In the genomic region with DNA sequence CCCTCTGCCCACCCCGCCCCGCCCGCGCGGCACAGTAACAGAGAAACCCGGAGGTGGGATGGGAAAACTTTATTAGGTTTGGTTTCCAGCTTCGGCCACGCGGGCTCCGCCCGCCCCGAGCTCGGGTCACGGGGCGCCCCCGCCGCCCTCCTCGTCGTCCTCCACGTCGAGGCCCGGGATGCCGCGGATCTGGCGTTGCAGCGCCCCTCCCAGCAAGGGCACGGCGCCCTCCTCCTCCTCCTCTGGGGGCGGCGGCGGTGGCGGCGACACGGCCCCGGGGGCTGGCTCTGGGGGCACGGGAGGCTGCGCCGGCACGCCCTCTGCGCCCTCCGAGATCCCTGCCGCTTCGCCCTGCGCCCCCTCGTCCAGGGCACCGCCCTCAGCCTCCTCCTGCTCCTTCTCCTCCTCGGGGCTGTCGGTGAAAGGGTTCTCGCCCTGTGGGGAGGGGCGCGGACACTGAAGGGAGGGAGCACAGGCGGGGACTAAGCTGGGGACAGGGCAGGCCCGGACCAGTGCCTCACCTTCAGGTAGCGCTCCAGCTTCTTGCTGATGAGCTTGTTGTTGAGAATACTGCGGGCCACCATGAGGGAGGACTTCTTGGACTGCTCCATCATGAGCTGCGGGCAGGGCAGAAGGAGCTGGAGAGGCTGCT, we compare ENCODE assay signal across 1 cellular context.
TF ChIP-seq lines count a peak whose summit lies in the region.

No MANE protein-coding gene starts in this region.

TF ChIP-seq in HepG2, 621 proteins besides CTCF, POLR2A, EP300 and RAD21 (continues in another document):
- TF ChIP-seq SRSF1 (optimal IDR thresholded peaks at IDR 0.05; ENCODE audit: low read depth, low read length) (no peak), MED8 (CRISPR knock-in tag; IDR thresholded peaks at IDR 0.05; ENCODE audit: insufficient replicate concordance) (no peak), MED1 (CRISPR knock-in tag; IDR thresholded peaks at IDR 0.05) (peak; percentile 10; the same call in 1 of the 2 replicates), ZNF546 (CRISPR knock-in tag; conservative IDR thresholded peaks at IDR 0.05) (0 out of 2 replicates have a peak, but pooled peaks have one; percentile 21), SALL1 (CRISPR knock-in tag; IDR thresholded peaks at IDR 0.05) (no peak), BRCA1 (CRISPR knock-in tag; IDR thresholded peaks at IDR 0.05) (0 out of 2 replicates have a peak, but pooled peaks have one; percentile 6), RCOR2 (CRISPR knock-in tag; IDR thresholded peaks at IDR 0.05) (no peak), ZNF280B (CRISPR knock-in tag; IDR thresholded peaks at IDR 0.05; ENCODE audit: borderline replicate concordance) (peak; percentile 14; the same call in 1 of the 2 replicates), NFIC (IDR thresholded peaks at IDR 0.05; ENCODE audit: low read length) (no peak), ZNF772 (CRISPR knock-in tag; IDR thresholded peaks at IDR 0.05) (no peak), TAF1 (CRISPR knock-in tag; IDR thresholded peaks at IDR 0.05) (peak; percentile 30; the same call in 1 of the 2 replicates), ASH2L (IDR thresholded peaks at IDR 0.05; ENCODE audit: insufficient read length, low read depth, low read length) (peak; percentile 53), ZNF589 (CRISPR knock-in tag; conservative IDR thresholded peaks at IDR 0.05) (peak; percentile 50; the same call in 1 of the 2 replicates), ARNT2 (CRISPR knock-in tag; IDR thresholded peaks at IDR 0.05; ENCODE audit: low read depth) (peak; percentile 5; the same call in 1 of the 2 replicates), MAZ (IDR thresholded peaks at IDR 0.05; ENCODE audit: borderline replicate concordance, low read depth, low read length) (peak; percentile 77), MAZ (CRISPR knock-in tag; IDR thresholded peaks at IDR 0.05; ENCODE audit: low read depth) (no peak; the same call in none of the 2 replicates), RXRA (CRISPR knock-in tag; IDR thresholded peaks at IDR 0.05) (0 out of 2 replicates have a peak, but pooled peaks have one; percentile 21), ZEB1 (IDR thresholded peaks at IDR 0.05; ENCODE audit: insufficient replicate concordance, low read depth) (no peak), ZNF773 (CRISPR knock-in tag; IDR thresholded peaks at IDR 0.05; ENCODE audit: borderline replicate concordance) (no peak), THYN1 (CRISPR knock-in tag; IDR thresholded peaks at IDR 0.05; ENCODE audit: borderline replicate concordance, low read depth) (no peak), ZNF207 (IDR thresholded peaks at IDR 0.05; ENCODE audit: borderline replicate concordance) (no peak), SIN3A (IDR thresholded peaks at IDR 0.05; ENCODE audit: borderline replicate concordance, low read depth, low read length) (peak; percentile 56; the same call in 1 of the 2 replicates), KDM5A (IDR thresholded peaks at IDR 0.05; ENCODE audit: borderline replicate concordance, low read length) (peak; percentile 52; the same call in 1 of the 2 replicates), HNF1B (CRISPR knock-in tag; IDR thresholded peaks at IDR 0.05) (0 out of 2 replicates have a peak, but pooled peaks have one; percentile 35), HNF4A (CRISPR knock-in tag; IDR thresholded peaks at IDR 0.05) (no peak), MXD4 (CRISPR knock-in tag; IDR thresholded peaks at IDR 0.05) (peak; percentile 38; the same call in 1 of the 2 replicates), STAG1 (CRISPR knock-in tag; IDR thresholded peaks at IDR 0.05) (peak; percentile 2; the same call in 1 of the 2 replicates), KDM3A (CRISPR knock-in tag; IDR thresholded peaks at IDR 0.05; ENCODE audit: low read depth) (no peak), DRAP1 (CRISPR knock-in tag; IDR thresholded peaks at IDR 0.05) (peak; percentile 4; the same call in 1 of the 2 replicates), ZNF292 (CRISPR knock-in tag; IDR thresholded peaks at IDR 0.05; ENCODE audit: borderline replicate concordance, low read depth) (no peak), ZNF431 (CRISPR knock-in tag; IDR thresholded peaks at IDR 0.05; ENCODE audit: borderline replicate concordance, low read depth) (0 out of 2 replicates have a peak, but pooled peaks have one; percentile 25), FOXK1 (CRISPR knock-in tag; IDR thresholded peaks at IDR 0.05; ENCODE audit: borderline replicate concordance, low read depth) (no peak), HES4 (CRISPR knock-in tag; IDR thresholded peaks at IDR 0.05; ENCODE audit: borderline replicate concordance) (no peak), MXD3 (CRISPR knock-in tag; IDR thresholded peaks at IDR 0.05) (no peak), ZNF883 (CRISPR knock-in tag; IDR thresholded peaks at IDR 0.05; ENCODE audit: not compliant biosample characterization) (no peak), MAF1 (CRISPR knock-in tag; IDR thresholded peaks at IDR 0.05; ENCODE audit: borderline replicate concordance) (peak; percentile 58; the same call in 1 of the 2 replicates), ZNF124 (CRISPR knock-in tag; IDR thresholded peaks at IDR 0.05) (peak; percentile 36; the same call in 1 of the 2 replicates), ZNF460 (CRISPR knock-in tag; IDR thresholded peaks at IDR 0.05; ENCODE audit: borderline replicate concordance) (peak; percentile 69), RBM22 (optimal IDR thresholded peaks at IDR 0.05; ENCODE audit: low read length) (peak; percentile 13), XRCC5 (optimal IDR thresholded peaks at IDR 0.05; ENCODE audit: low read length) (peak; percentile 27), ZNF121 (CRISPR knock-in tag; IDR thresholded peaks at IDR 0.05) (peak; percentile 76), ZNF33A (CRISPR knock-in tag; IDR thresholded peaks at IDR 0.05; ENCODE audit: borderline replicate concordance) (no peak), ZNF484 (CRISPR knock-in tag; IDR thresholded peaks at IDR 0.05; ENCODE audit: borderline replicate concordance, low read depth) (no peak), CREM (IDR thresholded peaks at IDR 0.05) (no peak), CREM (CRISPR knock-in tag; IDR thresholded peaks at IDR 0.05) (no peak), ZBTB2 (CRISPR knock-in tag; IDR thresholded peaks at IDR 0.05; ENCODE audit: low read depth) (peak; percentile 61; the same call in 1 of the 2 replicates), ZNF24 (IDR thresholded peaks at IDR 0.05) (no peak), ZNF598 (CRISPR knock-in tag; IDR thresholded peaks at IDR 0.05; ENCODE audit: borderline replicate concordance) (no peak), MEIS2 (CRISPR knock-in tag; IDR thresholded peaks at IDR 0.05) (peak; percentile 7; the same call in 1 of the 2 replicates), SRF (IDR thresholded peaks at IDR 0.05; ENCODE audit: low read depth, low read length) (no peak), MXI1 (IDR thresholded peaks at IDR 0.05; ENCODE audit: borderline replicate concordance, low read depth, low read length) (peak; percentile 58; the same call in 1 of the 3 replicates)
- TF ChIP-seq, protein P1, sequence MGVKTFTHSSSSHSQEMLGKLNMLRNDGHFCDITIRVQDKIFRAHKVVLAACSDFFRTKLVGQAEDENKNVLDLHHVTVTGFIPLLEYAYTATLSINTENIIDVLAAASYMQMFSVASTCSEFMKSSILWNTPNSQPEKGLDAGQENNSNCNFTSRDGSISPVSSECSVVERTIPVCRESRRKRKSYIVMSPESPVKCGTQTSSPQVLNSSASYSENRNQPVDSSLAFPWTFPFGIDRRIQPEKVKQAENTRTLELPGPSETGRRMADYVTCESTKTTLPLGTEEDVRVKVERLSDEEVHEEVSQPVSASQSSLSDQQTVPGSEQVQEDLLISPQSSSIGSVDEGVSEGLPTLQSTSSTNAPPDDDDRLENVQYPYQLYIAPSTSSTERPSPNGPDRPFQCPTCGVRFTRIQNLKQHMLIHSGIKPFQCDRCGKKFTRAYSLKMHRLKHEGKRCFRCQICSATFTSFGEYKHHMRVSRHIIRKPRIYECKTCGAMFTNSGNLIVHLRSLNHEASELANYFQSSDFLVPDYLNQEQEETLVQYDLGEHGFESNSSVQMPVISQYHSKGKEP (CRISPR knock-in tag; IDR thresholded peaks at IDR 0.05): no peak
- TF ChIP-seq, protein P2, sequence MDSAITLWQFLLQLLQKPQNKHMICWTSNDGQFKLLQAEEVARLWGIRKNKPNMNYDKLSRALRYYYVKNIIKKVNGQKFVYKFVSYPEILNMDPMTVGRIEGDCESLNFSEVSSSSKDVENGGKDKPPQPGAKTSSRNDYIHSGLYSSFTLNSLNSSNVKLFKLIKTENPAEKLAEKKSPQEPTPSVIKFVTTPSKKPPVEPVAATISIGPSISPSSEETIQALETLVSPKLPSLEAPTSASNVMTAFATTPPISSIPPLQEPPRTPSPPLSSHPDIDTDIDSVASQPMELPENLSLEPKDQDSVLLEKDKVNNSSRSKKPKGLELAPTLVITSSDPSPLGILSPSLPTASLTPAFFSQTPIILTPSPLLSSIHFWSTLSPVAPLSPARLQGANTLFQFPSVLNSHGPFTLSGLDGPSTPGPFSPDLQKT (CRISPR knock-in tag; IDR thresholded peaks at IDR 0.05; ENCODE audit: borderline replicate concordance): no peak
- TF ChIP-seq, protein P3, sequence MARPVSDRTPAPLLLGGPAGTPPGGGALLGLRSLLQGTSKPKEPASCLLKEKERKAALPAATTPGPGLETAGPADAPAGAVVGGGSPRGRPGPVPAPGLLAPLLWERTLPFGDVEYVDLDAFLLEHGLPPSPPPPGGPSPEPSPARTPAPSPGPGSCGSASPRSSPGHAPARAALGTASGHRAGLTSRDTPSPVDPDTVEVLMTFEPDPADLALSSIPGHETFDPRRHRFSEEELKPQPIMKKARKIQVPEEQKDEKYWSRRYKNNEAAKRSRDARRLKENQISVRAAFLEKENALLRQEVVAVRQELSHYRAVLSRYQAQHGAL (CRISPR knock-in tag; IDR thresholded peaks at IDR 0.05; ENCODE audit: not compliant biosample characterization): no peak
- TF ChIP-seq, protein P4, sequence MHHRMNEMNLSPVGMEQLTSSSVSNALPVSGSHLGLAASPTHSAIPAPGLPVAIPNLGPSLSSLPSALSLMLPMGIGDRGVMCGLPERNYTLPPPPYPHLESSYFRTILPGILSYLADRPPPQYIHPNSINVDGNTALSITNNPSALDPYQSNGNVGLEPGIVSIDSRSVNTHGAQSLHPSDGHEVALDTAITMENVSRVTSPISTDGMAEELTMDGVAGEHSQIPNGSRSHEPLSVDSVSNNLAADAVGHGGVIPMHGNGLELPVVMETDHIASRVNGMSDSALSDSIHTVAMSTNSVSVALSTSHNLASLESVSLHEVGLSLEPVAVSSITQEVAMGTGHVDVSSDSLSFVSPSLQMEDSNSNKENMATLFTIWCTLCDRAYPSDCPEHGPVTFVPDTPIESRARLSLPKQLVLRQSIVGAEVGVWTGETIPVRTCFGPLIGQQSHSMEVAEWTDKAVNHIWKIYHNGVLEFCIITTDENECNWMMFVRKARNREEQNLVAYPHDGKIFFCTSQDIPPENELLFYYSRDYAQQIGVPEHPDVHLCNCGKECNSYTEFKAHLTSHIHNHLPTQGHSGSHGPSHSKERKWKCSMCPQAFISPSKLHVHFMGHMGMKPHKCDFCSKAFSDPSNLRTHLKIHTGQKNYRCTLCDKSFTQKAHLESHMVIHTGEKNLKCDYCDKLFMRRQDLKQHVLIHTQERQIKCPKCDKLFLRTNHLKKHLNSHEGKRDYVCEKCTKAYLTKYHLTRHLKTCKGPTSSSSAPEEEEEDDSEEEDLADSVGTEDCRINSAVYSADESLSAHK (CRISPR knock-in tag; IDR thresholded peaks at IDR 0.05; ENCODE audit: borderline replicate concordance): no peak
